19 cellular contexts compared by ENCODE assay signal in the genomic region with DNA sequence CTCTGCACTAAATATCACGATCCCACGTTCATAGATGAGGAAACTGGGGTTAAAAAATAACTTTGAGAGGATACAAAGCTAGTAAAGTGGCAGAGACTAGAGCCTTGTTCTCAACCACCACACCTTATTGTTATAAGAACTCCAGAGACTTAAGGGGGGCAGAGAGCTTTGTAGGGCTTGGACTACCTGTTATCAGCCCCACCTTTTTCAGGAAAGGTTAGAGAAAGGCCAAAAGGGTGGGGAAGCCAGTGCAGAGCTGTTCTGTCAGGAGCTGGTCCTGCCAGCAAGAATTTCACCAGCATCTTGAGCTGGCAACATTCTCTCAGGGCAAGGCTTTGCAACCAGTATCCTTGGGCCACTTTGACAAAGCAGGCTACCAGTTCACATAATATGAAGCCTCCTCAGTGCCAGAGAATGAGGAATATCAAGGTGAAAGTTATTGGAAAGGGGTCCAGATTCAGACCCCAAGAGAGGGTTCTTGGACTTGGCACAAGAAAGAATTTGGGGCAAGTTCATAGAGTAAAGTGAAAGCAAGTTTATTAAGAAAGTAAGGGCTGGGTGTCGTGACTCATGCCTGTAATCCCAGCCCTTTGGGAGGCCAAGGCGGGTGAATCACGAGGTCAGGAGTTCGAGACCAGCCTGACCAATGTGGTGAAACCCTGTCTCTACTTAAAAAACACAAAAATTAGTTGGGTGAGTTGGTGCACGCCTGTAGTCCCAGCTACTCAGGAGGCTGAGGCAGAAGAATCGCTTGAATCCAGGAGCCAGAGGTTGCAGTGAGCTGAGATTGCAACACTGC.
DNase-seq lines count a peak whose midpoint lies in the region; ATAC-seq and TF ChIP-seq lines count a peak whose summit lies in the region.
"Had no signal": no experiment of that assay in that cellular context is flagged by ENCODE, and none has a peak within 500 bp of the region (broad histone marks: within the 10 kb centered on the region; RNA-seq: fewer than 3 reads in every experiment).

No MANE protein-coding gene starts in this region.

- TF ChIP-seq RAD21 in SK-N-SH (IDR thresholded peaks at IDR 0.05; ENCODE audit: low read length): no peak

- 74% methylated on average over 8 of the region's 8 CpGs for WGBS in SK-N-SH (ENCODE audit: low lambda C conversion rate)

- H3K9me3 ChIP-seq in SK-N-SH (no peaks in the 10 kb centered on the region), RWPE2 (ENCODE audit: severe bottlenecking) (no peaks in the 10 kb centered on the region)
- H3K9me3 ChIP-seq: SJCRH30 had no signal

- no peak overlapping the region for H3K4me3 Mint-ChIP-seq in stimulated activated naive B cell treated with anti-CD40 and anti-IgM and Interleukin-4, amounts not matched to agents 10 μg/mL and 1 μg/mL and 100 μg/mL, for 72 hours
- H3K4me3 Mint-ChIP-seq: activated naive CD4-positive, alpha-beta T cell treated with anti-CD3 and anti-CD28 coated beads, Interleukin-2, amount 10 ng/mL, durations not matched to agents 7 days and 5 days; brain; CD4-positive, alpha-beta T cell; naive thymus-derived CD8-positive, alpha-beta T cell had no signal

- H3K9me2 ChIP-seq in SK-N-SH: no peaks in the 10 kb centered on the region

- CTCF ChIA-PET in SK-N-SH (lab: Yijun Ruan, JAX): interaction anchor here (0.6 to 1.2 kb wide), 2 partner anchors 70 to 469 kb away, joined by 3 read pairs; no protein-coding TSS in a partner anchor

- DNase-seq in SK-N-SH: no peak
- no peak for DNase-seq in RWPE2 (ENCODE audit: low spot score)
- DNase-seq in left colon: peak in 1 of 2 donors; percentile 73
- DNase-seq in stimulated activated naive B cell treated with anti-CD40 and anti-IgM and Interleukin-4, amounts not matched to agents 10 μg/mL and 1 μg/mL and 100 μg/mL, for 72 hours: no peak
- DNase-seq in HUDEP-2 (lab: John Stamatoyannopoulos, UW; ENCODE audit: unreplicated experiment in 76 of 76): no peak
- DNase-seq in T-helper 2 cell: no peak
- DNase-seq: activated naive CD4-positive, alpha-beta T cell treated with anti-CD3 and anti-CD28 coated beads, Interleukin-2, amount 10 ng/mL, durations not matched to agents 7 days and 5 days; CD4-positive, alpha-beta T cell; DMS79 treated with DMSO at 0.1 percent for 48 hours; dorsolateral prefrontal cortex; hypothalamus; naive thymus-derived CD8-positive, alpha-beta T cell; NCI-H187; posterior cingulate gyrus; SJCRH30 had no signal

- H3K9me3 Mint-ChIP-seq in stimulated activated naive B cell treated with anti-CD40 and anti-IgM and Interleukin-4, amounts not matched to agents 10 μg/mL and 1 μg/mL and 100 μg/mL, for 72 hours: no peaks in the 10 kb centered on the region
- H3K9me3 Mint-ChIP-seq: activated naive CD4-positive, alpha-beta T cell treated with anti-CD3 and anti-CD28 coated beads, Interleukin-2, amount 10 ng/mL, durations not matched to agents 7 days and 5 days; brain; CD4-positive, alpha-beta T cell; naive thymus-derived CD8-positive, alpha-beta T cell had no signal

- H3F3A ChIP-seq in SK-N-SH (replicated peaks; ENCODE audit: insufficient read depth): no peaks in the 10 kb centered on the region

- H3K36me3 ChIP-seq in SK-N-SH (replicated peaks in 1 of 2; ENCODE audit: control insufficient read depth in 1 of 2, insufficient read depth in 2 of 2, low read length in 1 of 2) (no peaks in the 10 kb centered on the region), RWPE2 (ENCODE audit: low read depth) (no peaks in the 10 kb centered on the region)
- H3K36me3 ChIP-seq: SJCRH30 had no signal

- H3K27me3 ChIP-seq in SK-N-SH (ENCODE audit: insufficient read depth) (no peaks in the 10 kb centered on the region), RWPE2 (ENCODE audit: insufficient read depth, poor library complexity, severe bottlenecking) (no peaks in the 10 kb centered on the region)
- H3K27me3 ChIP-seq: SJCRH30 had no signal

- 0 out of 2 replicates have a peak overlapping the region, but pooled peaks have one; percentile 29 for H2AFZ ChIP-seq in SK-N-SH (ENCODE audit: low read depth)

- intact Hi-C loops in left colon (cut with DNase I, micrococcal nuclease): no loop called here

- H3K9ac ChIP-seq in SK-N-SH: no peak overlapping the region

- H3K4me1 ChIP-seq in SK-N-SH (ENCODE audit: control insufficient read depth in 1 of 2, insufficient read depth in 2 of 2, low read depth in 1 of 2, low read length in 1 of 2) (peaks cover 0 to under 1% of the 10 kb centered on the region in 2 experiments; a peak in 2 of 4 replicates), RWPE2 (ENCODE audit: insufficient read depth, poor library complexity, severe bottlenecking) (no peaks in the 10 kb centered on the region)
- H3K4me1 ChIP-seq: SJCRH30 had no signal

- H3K27ac ChIP-seq in SK-N-SH (ENCODE audit: low read depth in 2 of 2, low read length in 1 of 2) (no peak overlapping the region), RWPE2 (ENCODE audit: poor library complexity, severe bottlenecking) (no peak overlapping the region)
- H3K27ac ChIP-seq: 22Rv1, dorsolateral prefrontal cortex, SJCRH30 had no signal

- H3K36me3 Mint-ChIP-seq in stimulated activated naive B cell treated with anti-CD40 and anti-IgM and Interleukin-4, amounts not matched to agents 10 μg/mL and 1 μg/mL and 100 μg/mL, for 72 hours: no peaks in the 10 kb centered on the region
- H3K36me3 Mint-ChIP-seq: activated naive CD4-positive, alpha-beta T cell treated with anti-CD3 and anti-CD28 coated beads, Interleukin-2, amount 10 ng/mL, durations not matched to agents 7 days and 5 days; brain; naive thymus-derived CD8-positive, alpha-beta T cell had no signal

- no peak for TF ChIP-seq CTCF in SK-N-SH (IDR thresholded peaks at IDR 0.05)
- no peak for TF ChIP-seq CTCF in RWPE2 (IDR thresholded peaks at IDR 0.05; ENCODE audit: poor library complexity, severe bottlenecking)

- H3K27me3 Mint-ChIP-seq in stimulated activated naive B cell treated with anti-CD40 and anti-IgM and Interleukin-4, amounts not matched to agents 10 μg/mL and 1 μg/mL and 100 μg/mL, for 72 hours: no peaks in the 10 kb centered on the region
- H3K27me3 Mint-ChIP-seq: brain; CD4-positive, alpha-beta T cell; naive thymus-derived CD8-positive, alpha-beta T cell had no signal

- H3K27ac Mint-ChIP-seq in stimulated activated naive B cell treated with anti-CD40 and anti-IgM and Interleukin-4, amounts not matched to agents 10 μg/mL and 1 μg/mL and 100 μg/mL, for 72 hours: peak overlapping the region; percentile 47
- H3K27ac Mint-ChIP-seq: activated naive CD4-positive, alpha-beta T cell treated with anti-CD3 and anti-CD28 coated beads, Interleukin-2, amount 10 ng/mL, durations not matched to agents 7 days and 5 days; CD4-positive, alpha-beta T cell had no signal

- ATAC-seq in SK-N-SH treated with all-trans-retinoic acid at 6 μM for 48 hours (no peak), RWPE2 (ENCODE audit: low read depth) (peak; percentile 38), left colon (peak; percentile 88), GM18870 (IDR thresholded peaks at IDR 0.05; ENCODE audit: unreplicated experiment) (no peak)
- ATAC-seq in stimulated activated naive B cell treated with anti-CD40 and anti-IgM and Interleukin-4, amounts not matched to agents 10 μg/mL and 1 μg/mL and 100 μg/mL, for 72 hours (replicated peaks): no peak
- ATAC-seq: naive thymus-derived CD8-positive, alpha-beta T cell had no signal

- peaks cover 8 to 30% of the 10 kb centered on the region in 2 donors for H3K4me1 Mint-ChIP-seq in stimulated activated naive B cell treated with anti-CD40 and anti-IgM and Interleukin-4, amounts not matched to agents 10 μg/mL and 1 μg/mL and 100 μg/mL, for 72 hours

- POLR2A ChIA-PET in SK-N-SH (lab: Yijun Ruan, JAX): no interaction called here

- H3K4me3 ChIP-seq in SK-N-SH (ENCODE audit: low read depth in 2 of 2, low read length in 1 of 2) (no peak overlapping the region), RWPE2 (ENCODE audit: severe bottlenecking) (no peak overlapping the region)
- H3K4me3 ChIP-seq: dorsolateral prefrontal cortex, SJCRH30 had no signal

- H4K20me1 ChIP-seq in SK-N-SH (ENCODE audit: insufficient read depth): no peaks in the 10 kb centered on the region

- no peaks in the 10 kb centered on the region for H3K79me2 ChIP-seq in SK-N-SH (ENCODE audit: insufficient read depth)

- H3K4me2 ChIP-seq in SK-N-SH: no peak overlapping the region

- no peak for TF ChIP-seq EP300 in SK-N-SH (IDR thresholded peaks at IDR 0.05; ENCODE audit: borderline replicate concordance in 1 of 2, low read depth in 1 of 2, low read length in 1 of 2)

TF ChIP-seq in SK-N-SH, 30 proteins besides CTCF, POLR2A, EP300 and RAD21 (continues in another document):
- no peak for TF ChIP-seq RXRA (IDR thresholded peaks at IDR 0.05; ENCODE audit: borderline replicate concordance, low read depth)
- TF ChIP-seq GATA2 (CRISPR knock-in tag; IDR thresholded peaks at IDR 0.05): no peak

TF ChIP-seq in SK-N-SH treated with all-trans-retinoic acid at 6 μM for 48 hours, 23 proteins besides CTCF, POLR2A, EP300 and RAD21:
- TF ChIP-seq TCF4 (CRISPR knock-in tag; IDR thresholded peaks at IDR 0.05; ENCODE audit: borderline replicate concordance): no peak
- TF ChIP-seq, protein P1, sequence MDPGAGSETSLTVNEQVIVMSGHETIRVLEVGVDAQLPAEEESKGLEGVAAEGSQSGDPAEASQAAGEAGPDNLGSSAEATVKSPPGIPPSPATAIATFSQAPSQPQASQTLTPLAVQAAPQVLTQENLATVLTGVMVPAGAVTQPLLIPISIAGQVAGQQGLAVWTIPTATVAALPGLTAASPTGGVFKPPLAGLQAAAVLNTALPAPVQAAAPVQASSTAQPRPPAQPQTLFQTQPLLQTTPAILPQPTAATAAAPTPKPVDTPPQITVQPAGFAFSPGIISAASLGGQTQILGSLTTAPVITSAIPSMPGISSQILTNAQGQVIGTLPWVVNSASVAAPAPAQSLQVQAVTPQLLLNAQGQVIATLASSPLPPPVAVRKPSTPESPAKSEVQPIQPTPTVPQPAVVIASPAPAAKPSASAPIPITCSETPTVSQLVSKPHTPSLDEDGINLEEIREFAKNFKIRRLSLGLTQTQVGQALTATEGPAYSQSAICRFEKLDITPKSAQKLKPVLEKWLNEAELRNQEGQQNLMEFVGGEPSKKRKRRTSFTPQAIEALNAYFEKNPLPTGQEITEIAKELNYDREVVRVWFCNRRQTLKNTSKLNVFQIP (CRISPR knock-in tag; IDR thresholded peaks at IDR 0.05; ENCODE audit: borderline replicate concordance, low read depth): no peak

Comparison
In these comparisons a context has a peak if more than half of its experiments do, and no peak if none do; other contexts are left out.
1. ATAC-seq: peak in RWPE2 (single experiment) and left colon (single experiment); none in SK-N-SH treated with all-trans-retinoic acid at 6 μM for 48 hours (single experiment), stimulated activated naive B cell treated with anti-CD40 and anti-IgM and Interleukin-4, amounts not matched to agents 10 μg/mL and 1 μg/mL and 100 μg/mL, for 72 hours (0 of 2) and GM18870 (single experiment).